In the genomic region with DNA sequence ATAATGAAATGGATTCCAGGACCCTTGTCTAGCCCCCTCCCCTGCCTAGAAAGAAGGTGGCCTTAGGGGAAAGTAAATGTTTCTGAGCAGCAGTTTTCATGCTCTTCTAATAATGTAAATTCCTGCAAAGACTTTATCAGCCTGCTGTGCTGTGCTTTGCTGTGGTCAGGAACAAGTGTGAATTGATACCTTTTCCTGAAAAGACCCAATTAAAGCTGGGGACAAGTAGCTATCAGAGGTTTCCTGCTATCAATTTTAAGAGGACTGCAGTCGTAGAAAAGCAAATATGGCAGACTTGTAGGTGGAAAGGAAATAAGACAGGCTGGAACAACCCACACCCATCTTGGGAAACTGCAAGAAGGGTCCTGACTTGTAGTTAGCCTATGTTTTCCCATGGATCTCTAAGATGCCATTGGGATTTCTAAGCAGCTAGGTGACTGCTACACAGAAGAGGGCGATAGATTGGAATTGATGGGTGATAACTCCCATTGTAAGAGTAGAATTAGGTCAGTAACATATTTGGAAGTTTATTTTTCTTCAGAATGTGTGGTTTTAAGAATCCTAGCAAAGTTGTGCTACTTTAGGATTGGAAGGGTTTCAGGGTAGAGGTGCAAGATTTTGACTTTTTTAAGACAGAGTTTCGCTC, we compare ENCODE assay signal across 19 cellular contexts. TPM values are rescaled to one million over a fixed set of nuclear protein-coding genes. Genes with fewer than 3 reads are reported as not detected.
DNase-seq lines count a peak whose midpoint lies in the region; ATAC-seq and TF ChIP-seq lines count a peak whose summit lies in the region.
"Had no signal": no experiment of that assay in that cellular context is flagged by ENCODE, and none has a peak within 500 bp of the region (broad histone marks: within the 10 kb centered on the region; RNA-seq: fewer than 3 reads in every experiment).

No MANE protein-coding gene starts in this region.

- POLR2A ChIA-PET in RWPE1 (lab: Yijun Ruan, JAX; ENCODE audit: low non-redundant PET): interaction anchor here (0.6 kb wide), 1 partner anchor 9 kb away, joined by 4 read pairs; no protein-coding TSS in a partner anchor

- no peaks in the 10 kb centered on the region for H3K9me3 ChIP-seq in CD4-positive, CD25-positive, alpha-beta regulatory T cell (ENCODE audit: control insufficient read depth in 2 of 2, low read length in 2 of 2)
- H3K9me3 ChIP-seq in fibroblast of lung (ENCODE audit: control insufficient read depth, insufficient read depth, low read depth, low read length): no peaks in the 10 kb centered on the region
- no peaks in the 10 kb centered on the region for H3K9me3 ChIP-seq in spleen
- H3K9me3 ChIP-seq: breast epithelium, thoracic aorta had no signal

- H3K9me3 Mint-ChIP-seq in CD4-positive, CD25-positive, alpha-beta regulatory T cell: peaks cover 0 to under 1% (median 0%) of the 10 kb centered on the region in 7 donors
- H3K9me3 Mint-ChIP-seq in endothelial cell (ENCODE audit: unreplicated experiment): no peaks in the 10 kb centered on the region
- H3K9me3 Mint-ChIP-seq: activated naive CD4-positive, alpha-beta T cell treated with anti-CD3 and anti-CD28 coated beads, Interleukin-2, amount 50 U/mL, for 24 hours had no signal

- 76 to 90% (median 84%) methylated on average over 3 of the region's 3 CpGs for WGBS in spleen, 5 donors

- H4K20me1 ChIP-seq in fibroblast of lung (ENCODE audit: control insufficient read depth, extremely low read depth, insufficient read depth, low read length): peaks cover 7% of the 10 kb centered on the region

- no peak for ATAC-seq in CD4-positive, CD25-positive, alpha-beta regulatory T cell (ENCODE audit: low read depth in 2 of 2)
- ATAC-seq: activated CD4-positive, CD25-positive, alpha-beta regulatory T cell treated with anti-CD3 and anti-CD28 coated beads, Interleukin-2, amount 50 U/mL, for 24 hours had no signal

- peak overlapping the region; percentile 79 for H3K27ac ChIP-seq in 22Rv1
- peak overlapping the region; percentile 18 for H3K27ac ChIP-seq in CD4-positive, CD25-positive, alpha-beta regulatory T cell (ENCODE audit: insufficient read depth, low read length, poor library complexity, severe bottlenecking)
- H3K27ac ChIP-seq in RWPE1: peak overlapping the region; percentile 69
- H3K27ac ChIP-seq in fibroblast of lung (ENCODE audit: insufficient read depth, low read length): no peak overlapping the region
- H3K27ac ChIP-seq in spleen: peak overlapping the region in 1 of 8 donors; percentile 7
- H3K27ac ChIP-seq: thoracic aorta had no signal

- CTCF ChIA-PET in RWPE1 (lab: Yijun Ruan, JAX): interaction anchor here (0.5 to 0.6 kb wide), 2 partner anchors 42 to 51 kb away, joined by 3 read pairs; no protein-coding TSS in a partner anchor

- no peak overlapping the region for H2AFZ ChIP-seq in fibroblast of lung (ENCODE audit: low read length)

- H3K4me1 Mint-ChIP-seq in CD4-positive, CD25-positive, alpha-beta regulatory T cell: peaks cover 18 to 37% (median 28%) of the 10 kb centered on the region in 4 donors
- H3K4me1 Mint-ChIP-seq in endothelial cell (ENCODE audit: unreplicated experiment): peaks cover 22% of the 10 kb centered on the region

- DNase-seq in CD4-positive, CD25-positive, alpha-beta regulatory T cell: no peak
- DNase-seq in RWPE1 (ENCODE audit: low spot score) (no peak), fibroblast of lung (ENCODE audit: low read depth in 2 of 2) (no peak), NCI-H146 (lab: John Stamatoyannopoulos, UW) (no peak), endothelial cell (ENCODE audit: low spot score) (no peak), spleen (no peak), COLO829 (ENCODE audit: low spot score) (no peak)
- DNase-seq: activated CD8-positive, alpha-beta memory T cell treated with anti-CD3 and anti-CD28 coated beads, Interleukin-2, amount 50 U/mL, for 4 hours; DMS79 treated with DMSO at 0.1 percent for 48 hours; hippocampal formation; NCI-H1092 treated with DMSO at 0.1 percent for 48 hours; NCI-H2171 treated with DMSO at 0.1 percent for 48 hours; posterior cingulate gyrus; small intestine had no signal

- H3K27me3 ChIP-seq in CD4-positive, CD25-positive, alpha-beta regulatory T cell (ENCODE audit: control insufficient read depth, insufficient read depth, low read length): no peaks in the 10 kb centered on the region
- H3K27me3 ChIP-seq in fibroblast of lung (ENCODE audit: control insufficient read depth, insufficient read depth, low read length): no peaks in the 10 kb centered on the region
- no peaks in the 10 kb centered on the region for H3K27me3 ChIP-seq in spleen (replicated peaks in 1 of 7)
- H3K27me3 ChIP-seq: breast epithelium had no signal

- H3K36me3 Mint-ChIP-seq in CD4-positive, CD25-positive, alpha-beta regulatory T cell: peaks cover 19% of the 10 kb centered on the region
- peaks cover 19% of the 10 kb centered on the region for H3K36me3 Mint-ChIP-seq in endothelial cell (ENCODE audit: low read depth, unreplicated experiment)

- no peak overlapping the region for H3K9ac ChIP-seq in fibroblast of lung (ENCODE audit: insufficient read depth, low read length)

- no peak for TF ChIP-seq POLR2A in spleen (IDR thresholded peaks at IDR 0.05)

- H3K27me3 Mint-ChIP-seq in CD4-positive, CD25-positive, alpha-beta regulatory T cell: no peaks in the 10 kb centered on the region
- peaks cover 5% of the 10 kb centered on the region for H3K27me3 Mint-ChIP-seq in endothelial cell (ENCODE audit: unreplicated experiment)
- H3K27me3 Mint-ChIP-seq: activated naive CD4-positive, alpha-beta T cell treated with anti-CD3 and anti-CD28 coated beads, Interleukin-2, amount 50 U/mL, for 24 hours had no signal

- peak overlapping the region in 1 of 4 donors; percentile 100 for H3K4me3 Mint-ChIP-seq in CD4-positive, CD25-positive, alpha-beta regulatory T cell
- H3K4me3 Mint-ChIP-seq in endothelial cell (ENCODE audit: unreplicated experiment): no peak overlapping the region

- peaks cover 22% of the 10 kb centered on the region for H3K4me1 ChIP-seq in CD4-positive, CD25-positive, alpha-beta regulatory T cell (ENCODE audit: control insufficient read depth, insufficient read depth, low read length, poor library complexity, severe bottlenecking)
- peaks cover 6% of the 10 kb centered on the region for H3K4me1 ChIP-seq in fibroblast of lung (ENCODE audit: control insufficient read depth, extremely low read depth, insufficient read depth, low read length)
- peaks cover 13 to 40% (median 26%) of the 10 kb centered on the region in 6 donors for H3K4me1 ChIP-seq in spleen

- peaks cover 33% of the 10 kb centered on the region for H3K79me2 ChIP-seq in fibroblast of lung (ENCODE audit: control insufficient read depth, insufficient read depth, low read length)

- peak overlapping the region; percentile 51 for H3K4me2 ChIP-seq in fibroblast of lung (ENCODE audit: extremely low read depth, insufficient read depth, low read length)

- intact Hi-C loops in spleen (cut with DNase I; ENCODE audit: low total_unique reads): no loop called here

- peak overlapping the region; percentile 0 for H3K4me3 ChIP-seq in CD4-positive, CD25-positive, alpha-beta regulatory T cell (ENCODE audit: low read depth, low read length)
- H3K4me3 ChIP-seq in fibroblast of lung (replicated peaks in 1 of 4; ENCODE audit: control extremely low read depth in 1 of 4, insufficient read depth in 1 of 4, low read depth in 3 of 4, low read length in 4 of 4) (peak overlapping the region in 1 of 4 experiments; percentile 98), spleen (no peak overlapping the region)
- H3K4me3 ChIP-seq: thoracic aorta had no signal

- H3K27ac Mint-ChIP-seq in CD4-positive, CD25-positive, alpha-beta regulatory T cell: peak overlapping the region in 2 of 3 donors; percentile 33 to 74
- H3K27ac Mint-ChIP-seq in endothelial cell (ENCODE audit: unreplicated experiment): no peak overlapping the region
- H3K27ac Mint-ChIP-seq: activated naive CD4-positive, alpha-beta T cell treated with anti-CD3 and anti-CD28 coated beads, Interleukin-2, amount 50 U/mL, for 24 hours had no signal

- H3K36me3 ChIP-seq in CD4-positive, CD25-positive, alpha-beta regulatory T cell (ENCODE audit: control insufficient read depth, insufficient read depth, low read length): peaks cover 13% of the 10 kb centered on the region
- H3K36me3 ChIP-seq in fibroblast of lung (ENCODE audit: control insufficient read depth, insufficient read depth, low read length) (peaks cover 13% of the 10 kb centered on the region), spleen (peaks cover 0 to 62% (median 35%) of the 10 kb centered on the region in 6 donors)
- H3K36me3 ChIP-seq: breast epithelium had no signal

- TF ChIP-seq CTCF in 22Rv1 (IDR thresholded peaks at IDR 0.05): no peak
- TF ChIP-seq CTCF in RWPE1 (conservative IDR thresholded peaks at IDR 0.05; ENCODE audit: low read depth): no peak
- no peak for TF ChIP-seq CTCF in fibroblast of lung (conservative IDR thresholded peaks at IDR 0.05 in 1 of 2, IDR thresholded peaks at IDR 0.05 in 1 of 2; ENCODE audit: low read depth in 1 of 2, low read length in 2 of 2)
- TF ChIP-seq CTCF in endothelial cell (IDR thresholded peaks at IDR 0.05; ENCODE audit: unreplicated experiment): no peak
- TF ChIP-seq CTCF in spleen (IDR thresholded peaks at IDR 0.05 in 8 of 11, conservative IDR thresholded peaks at IDR 0.05 in 3 of 11): no peak

RNA-seq across cellular contexts. Expression of a gene that starts 3.1 kb away (rescaled TPM):
- 99.0 TPM for total RNA-seq in CD4-positive, CD25-positive, alpha-beta regulatory T cell
- polyA plus RNA-seq in CD4-positive, CD25-positive, alpha-beta regulatory T cell: 100 to 1,000 TPM; 480 to 692 (median 547) TPM
- 222 and 289 TPM in 2 replicates for total RNA-seq in fibroblast of lung
- polyA plus RNA-seq in fibroblast of lung: 616 and 638 TPM in 2 replicates
- polyA plus RNA-seq in fibroblast of lung (2012): 638 and 701 TPM in 2 replicates
- polyA minus RNA-seq in fibroblast of lung (ENCODE audit: low replicate concordance): 69.7 and 113 TPM in 2 replicates
- 392 TPM for total RNA-seq in endothelial cell (ENCODE audit: unreplicated experiment)
- total RNA-seq in spleen: 100 to 1,000 TPM in 6 of 7 donors, 10 to 100 TPM in 1; 84.1 to 220 (median 152) TPM
- 100 to 1,000 TPM; 164 to 338 (median 313) TPM for polyA plus RNA-seq in spleen

RNA-seq across cellular contexts. Expression of a gene that starts 29.4 kb away (rescaled TPM):
- total RNA-seq in CD4-positive, CD25-positive, alpha-beta regulatory T cell: 138 TPM
- 100 to 1,000 TPM; 167 to 193 (median 191) TPM for polyA plus RNA-seq in CD4-positive, CD25-positive, alpha-beta regulatory T cell
- total RNA-seq in fibroblast of lung (176 and 188 TPM in 2 replicates), endothelial cell (ENCODE audit: unreplicated experiment) (255 TPM), spleen (100 to 1,000 TPM; 107 to 166 (median 142) TPM)
- polyA plus RNA-seq in fibroblast of lung (150 and 164 TPM in 2 replicates), spleen (100 to 1,000 TPM; 119 to 160 (median 143) TPM)
- polyA plus RNA-seq in fibroblast of lung (2012): 184 and 215 TPM in 2 replicates
- polyA minus RNA-seq in fibroblast of lung (ENCODE audit: low replicate concordance): 44.1 and 46.0 TPM in 2 replicates

RNA-seq across cellular contexts. Expression of a gene that starts 30.0 kb away (rescaled TPM):
- 11.5 TPM for total RNA-seq in CD4-positive, CD25-positive, alpha-beta regulatory T cell
- polyA plus RNA-seq in CD4-positive, CD25-positive, alpha-beta regulatory T cell: 10 to 100 TPM; 40.4 to 67.4 (median 45.9) TPM
- total RNA-seq in fibroblast of lung: 31.8 and 38.5 TPM in 2 replicates
- polyA plus RNA-seq in fibroblast of lung: 32.1 and 39.1 TPM in 2 replicates
- 32.8 and 34.0 TPM in 2 replicates for polyA plus RNA-seq in fibroblast of lung (2012)
- polyA minus RNA-seq in fibroblast of lung (ENCODE audit: low replicate concordance): 6.9 and 7.1 TPM in 2 replicates
- total RNA-seq in endothelial cell (ENCODE audit: unreplicated experiment): 27.2 TPM
- total RNA-seq in spleen: 10 to 100 TPM; 18.6 to 24.0 (median 20.2) TPM
- 10 to 100 TPM; 29.2 to 34.6 (median 32.5) TPM for polyA plus RNA-seq in spleen

RNA-seq across cellular contexts. Expression of a gene that starts 35.2 kb away (rescaled TPM):
- 434 TPM for total RNA-seq in CD4-positive, CD25-positive, alpha-beta regulatory T cell
- 100 to 1,000 TPM; 106 to 150 (median 114) TPM for polyA plus RNA-seq in CD4-positive, CD25-positive, alpha-beta regulatory T cell
- total RNA-seq in fibroblast of lung (93.0 and 174 TPM in 2 replicates), endothelial cell (ENCODE audit: unreplicated experiment) (157 TPM), spleen (100 to 1,000 TPM; 172 to 428 (median 248) TPM)
- polyA plus RNA-seq in fibroblast of lung (184 and 189 TPM in 2 replicates), spleen (100 to 1,000 TPM; 101 to 134 (median 125) TPM)
- 181 and 204 TPM in 2 replicates for polyA plus RNA-seq in fibroblast of lung (2012)
- polyA minus RNA-seq in fibroblast of lung (ENCODE audit: low replicate concordance): 434 and 475 TPM in 2 replicates

RNA-seq across cellular contexts. Expression of a gene that starts 52.7 kb away (rescaled TPM):
- total RNA-seq in CD4-positive, CD25-positive, alpha-beta regulatory T cell: 30.2 TPM
- polyA plus RNA-seq in CD4-positive, CD25-positive, alpha-beta regulatory T cell: 10 to 100 TPM; 13.7 to 19.9 (median 16.9) TPM
- total RNA-seq in fibroblast of lung: 18.2 and 22.3 TPM in 2 replicates
- 17.5 and 18.4 TPM in 2 replicates for polyA plus RNA-seq in fibroblast of lung
- 12.9 and 14.4 TPM in 2 replicates for polyA plus RNA-seq in fibroblast of lung (2012)
- 7.1 and 19.4 TPM in 2 replicates for polyA minus RNA-seq in fibroblast of lung (ENCODE audit: low replicate concordance)
- total RNA-seq in endothelial cell (ENCODE audit: unreplicated experiment): 25.5 TPM
- 10 to 100 TPM; 16.1 to 26.0 (median 23.3) TPM for total RNA-seq in spleen
- 10 to 100 TPM in 1 of 3 donors, 1 to 10 TPM in 2; 7.0 to 12.4 (median 8.9) TPM for polyA plus RNA-seq in spleen
